ENCODE assay signal across 1 cellular context in the genomic region with DNA sequence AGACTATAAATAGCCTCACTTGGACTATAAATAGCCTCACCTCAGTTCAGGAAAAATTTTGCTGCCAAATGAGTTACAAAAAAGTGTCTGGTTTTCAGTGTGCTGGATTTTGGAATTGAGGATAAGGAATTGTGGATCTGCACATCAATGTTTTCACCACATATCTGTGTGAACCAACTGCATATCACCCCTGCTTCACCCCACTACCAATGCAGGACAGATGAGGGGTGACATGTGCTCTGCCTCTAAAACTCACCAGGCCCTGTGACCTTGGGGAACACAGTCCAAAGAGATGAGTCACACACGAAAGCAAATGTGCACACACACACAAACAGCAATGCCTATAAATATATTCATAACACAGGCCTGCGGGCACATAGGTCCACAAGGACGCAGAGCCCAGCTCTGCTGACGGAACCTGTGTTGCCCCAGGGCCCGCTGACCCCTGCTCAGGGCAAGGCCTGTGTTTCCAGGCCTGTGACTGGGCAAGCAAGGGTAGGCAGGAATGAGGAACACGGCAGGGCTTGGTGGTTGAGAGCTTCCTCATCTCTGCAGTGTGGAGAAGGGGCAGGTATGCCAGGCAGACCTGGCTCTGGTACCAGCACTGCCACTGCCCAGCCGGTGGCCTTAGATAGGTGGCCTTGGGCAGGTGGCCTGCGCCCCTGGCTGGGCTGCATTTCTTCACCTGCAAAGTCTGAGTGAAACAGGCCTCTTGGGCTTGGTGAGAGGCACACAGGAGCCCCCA.
TF ChIP-seq lines count a peak whose summit lies in the region.

No MANE protein-coding gene starts in this region.

TF ChIP-seq in HepG2, 621 proteins besides CTCF, POLR2A, EP300 and RAD21 (continued from another document and continues in another):
- TF ChIP-seq TCF12 (IDR thresholded peaks at IDR 0.05) (no peak), TCF12 (CRISPR knock-in tag; IDR thresholded peaks at IDR 0.05) (no peak), ARNT (IDR thresholded peaks at IDR 0.05) (no peak), MATR3 (CRISPR knock-in tag; IDR thresholded peaks at IDR 0.05) (no peak), AKNA (CRISPR knock-in tag; IDR thresholded peaks at IDR 0.05; ENCODE audit: borderline replicate concordance) (no peak), ZNF256 (CRISPR knock-in tag; conservative IDR thresholded peaks at IDR 0.05) (no peak), ZNF264 (CRISPR knock-in tag; IDR thresholded peaks at IDR 0.05) (no peak), PATZ1 (CRISPR knock-in tag; IDR thresholded peaks at IDR 0.05) (0 out of 2 replicates have a peak, but pooled peaks have one; percentile 37), BCL6 (CRISPR knock-in tag; IDR thresholded peaks at IDR 0.05) (no peak), FOSL2 (CRISPR knock-in tag; IDR thresholded peaks at IDR 0.05) (peak; percentile 99), SP2 (CRISPR knock-in tag; IDR thresholded peaks at IDR 0.05) (no peak), ZNF562 (CRISPR knock-in tag; IDR thresholded peaks at IDR 0.05; ENCODE audit: borderline replicate concordance) (no peak), ZNF451 (CRISPR knock-in tag; IDR thresholded peaks at IDR 0.05) (peak; percentile 41; the same call in 1 of the 2 replicates), ZNF180 (CRISPR knock-in tag; IDR thresholded peaks at IDR 0.05; ENCODE audit: borderline replicate concordance, low read depth) (no peak), ZNF280B (CRISPR knock-in tag; IDR thresholded peaks at IDR 0.05; ENCODE audit: borderline replicate concordance) (no peak), ZNF382 (CRISPR knock-in tag; IDR thresholded peaks at IDR 0.05; ENCODE audit: borderline replicate concordance) (no peak), SATB2 (CRISPR knock-in tag; IDR thresholded peaks at IDR 0.05) (no peak), HDAC2 (CRISPR knock-in tag; IDR thresholded peaks at IDR 0.05) (peak; percentile 66), PREB (CRISPR knock-in tag; IDR thresholded peaks at IDR 0.05) (no peak), NR2F6 (IDR thresholded peaks at IDR 0.05) (peak; percentile 55), NR2F6 (CRISPR knock-in tag; IDR thresholded peaks at IDR 0.05) (peak; percentile 76), NR2C2 (CRISPR knock-in tag; IDR thresholded peaks at IDR 0.05; ENCODE audit: borderline replicate concordance) (peak; percentile 69), ZNF674 (CRISPR knock-in tag; IDR thresholded peaks at IDR 0.05; ENCODE audit: low read depth) (no peak), ZNF468 (CRISPR knock-in tag; IDR thresholded peaks at IDR 0.05) (no peak), ZNF576 (CRISPR knock-in tag; IDR thresholded peaks at IDR 0.05) (no peak), ZNF615 (CRISPR knock-in tag; IDR thresholded peaks at IDR 0.05; ENCODE audit: borderline replicate concordance) (no peak), SOX6 (IDR thresholded peaks at IDR 0.05) (no peak), SOX6 (CRISPR knock-in tag; IDR thresholded peaks at IDR 0.05) (peak; percentile 73), EZH2 (conservative IDR thresholded peaks at IDR 0.05; ENCODE audit: low read depth, low read length) (no peak), U2AF2 (IDR thresholded peaks at IDR 0.05; ENCODE audit: low read depth, low read length) (no peak), ZNF512 (CRISPR knock-in tag; IDR thresholded peaks at IDR 0.05) (no peak), THAP8 (CRISPR knock-in tag; IDR thresholded peaks at IDR 0.05; ENCODE audit: borderline replicate concordance) (no peak), ONECUT2 (CRISPR knock-in tag; IDR thresholded peaks at IDR 0.05) (no peak), HNRNPH1 (optimal IDR thresholded peaks at IDR 0.05; ENCODE audit: low read depth, low read length) (no peak), NFYC (CRISPR knock-in tag; IDR thresholded peaks at IDR 0.05) (0 out of 2 replicates have a peak, but pooled peaks have one; percentile 9), ZMAT3 (CRISPR knock-in tag; conservative IDR thresholded peaks at IDR 0.05) (no peak), NFIB (CRISPR knock-in tag; IDR thresholded peaks at IDR 0.05; ENCODE audit: borderline replicate concordance) (no peak), ZNF33B (CRISPR knock-in tag; IDR thresholded peaks at IDR 0.05) (no peak), EHMT2 (IDR thresholded peaks at IDR 0.05; ENCODE audit: borderline replicate concordance, low read depth, low read length) (no peak), NR0B2 (CRISPR knock-in tag; IDR thresholded peaks at IDR 0.05) (no peak)
- TF ChIP-seq, protein P1, sequence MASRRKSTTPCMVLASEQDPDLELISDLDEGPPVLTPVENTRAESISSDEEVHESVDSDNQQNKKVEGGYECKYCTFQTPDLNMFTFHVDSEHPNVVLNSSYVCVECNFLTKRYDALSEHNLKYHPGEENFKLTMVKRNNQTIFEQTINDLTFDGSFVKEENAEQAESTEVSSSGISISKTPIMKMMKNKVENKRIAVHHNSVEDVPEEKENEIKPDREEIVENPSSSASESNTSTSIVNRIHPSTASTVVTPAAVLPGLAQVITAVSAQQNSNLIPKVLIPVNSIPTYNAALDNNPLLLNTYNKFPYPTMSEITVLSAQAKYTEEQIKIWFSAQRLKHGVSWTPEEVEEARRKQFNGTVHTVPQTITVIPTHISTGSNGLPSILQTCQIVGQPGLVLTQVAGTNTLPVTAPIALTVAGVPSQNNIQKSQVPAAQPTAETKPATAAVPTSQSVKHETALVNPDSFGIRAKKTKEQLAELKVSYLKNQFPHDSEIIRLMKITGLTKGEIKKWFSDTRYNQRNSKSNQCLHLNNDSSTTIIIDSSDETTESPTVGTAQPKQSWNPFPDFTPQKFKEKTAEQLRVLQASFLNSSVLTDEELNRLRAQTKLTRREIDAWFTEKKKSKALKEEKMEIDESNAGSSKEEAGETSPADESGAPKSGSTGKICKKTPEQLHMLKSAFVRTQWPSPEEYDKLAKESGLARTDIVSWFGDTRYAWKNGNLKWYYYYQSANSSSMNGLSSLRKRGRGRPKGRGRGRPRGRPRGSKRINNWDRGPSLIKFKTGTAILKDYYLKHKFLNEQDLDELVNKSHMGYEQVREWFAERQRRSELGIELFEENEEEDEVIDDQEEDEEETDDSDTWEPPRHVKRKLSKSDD (CRISPR knock-in tag; IDR thresholded peaks at IDR 0.05; ENCODE audit: low read depth): 0 out of 2 replicates have a peak, but pooled peaks have one; percentile 43
- TF ChIP-seq, protein P2, sequence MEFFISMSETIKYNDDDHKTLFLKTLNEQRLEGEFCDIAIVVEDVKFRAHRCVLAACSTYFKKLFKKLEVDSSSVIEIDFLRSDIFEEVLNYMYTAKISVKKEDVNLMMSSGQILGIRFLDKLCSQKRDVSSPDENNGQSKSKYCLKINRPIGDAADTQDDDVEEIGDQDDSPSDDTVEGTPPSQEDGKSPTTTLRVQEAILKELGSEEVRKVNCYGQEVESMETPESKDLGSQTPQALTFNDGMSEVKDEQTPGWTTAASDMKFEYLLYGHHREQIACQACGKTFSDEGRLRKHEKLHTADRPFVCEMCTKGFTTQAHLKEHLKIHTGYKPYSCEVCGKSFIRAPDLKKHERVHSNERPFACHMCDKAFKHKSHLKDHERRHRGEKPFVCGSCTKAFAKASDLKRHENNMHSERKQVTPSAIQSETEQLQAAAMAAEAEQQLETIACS (CRISPR knock-in tag; IDR thresholded peaks at IDR 0.05): no peak
